In genomic region chrX:30885136-30885535, GRCh38 we compare ENCODE assay signal across 26 cellular contexts.
"Had no signal": no experiment of that assay in that cellular context is flagged by ENCODE, and none has a peak within 500 bp of the region (broad histone marks: within the 10 kb centered on the region; RNA-seq: fewer than 3 reads in every experiment).

No MANE protein-coding gene starts in this region.

- H3K36me3 ChIP-seq: brain microvascular endothelial cell, gastrocnemius medialis, neural progenitor cell, spleen, transverse colon, uterus had no signal

- H3K9ac ChIP-seq: neural progenitor cell, parathyroid adenoma had no signal

- H3K27ac ChIP-seq: brain microvascular endothelial cell, coronary artery, dorsolateral prefrontal cortex, gastrocnemius medialis, neural progenitor cell, parathyroid adenoma, spleen, transverse colon had no signal

- DNase-seq: activated CD4-positive, alpha-beta T cell treated with anti-CD3 and anti-CD28 coated beads, Interleukin-2, amount 50 U/mL, for 4 hours; activated CD8-positive, alpha-beta memory T cell treated with anti-CD3 and anti-CD28 coated beads for 24 hours; activated effector memory CD4-positive, alpha-beta T cell treated with anti-CD3 and anti-CD28 coated beads, Interleukin-2, amount 50 U/mL, for 16 hours; activated naive CD4-positive, alpha-beta T cell treated with anti-CD3 and anti-CD28 coated beads, Interleukin-2, amount 10 ng/mL, durations not matched to agents 7 days and 5 days; amniotic stem cell; brain microvascular endothelial cell; dorsolateral prefrontal cortex; effector memory CD4-positive, alpha-beta T cell; gastrocnemius medialis; glutamatergic neuron; left cardiac atrium; midbrain; naive thymus-derived CD4-positive, alpha-beta T cell; occipital lobe; right cardiac atrium; spleen; stimulated activated CD4-positive, alpha-beta T cell treated with anti-CD3 and anti-CD28 coated beads, Interleukin-2, amount 100 ng/mL, for 48 hours; stimulated activated naive CD4-positive, alpha-beta T cell treated with Interleukin-2 at 50 U/mL for 16 hours; T-helper 2 cell; transverse colon; uterus had no signal

- H3K27ac Mint-ChIP-seq: activated naive CD4-positive, alpha-beta T cell treated with anti-CD3 and anti-CD28 coated beads, Interleukin-2, amount 10 ng/mL, durations not matched to agents 7 days and 5 days; naive thymus-derived CD4-positive, alpha-beta T cell; neural progenitor cell; WTC11 had no signal

- FAIRE-seq: keratinocyte had no signal

- H3K36me3 Mint-ChIP-seq: neural progenitor cell, WTC11 had no signal

- H3K4me1 ChIP-seq: neural progenitor cell, parathyroid adenoma, uterus had no signal

- ATAC-seq: gastrocnemius medialis; left cardiac atrium; naive thymus-derived CD4-positive, alpha-beta T cell; right cardiac atrium; WTC11 had no signal

- H3K4me3 Mint-ChIP-seq: activated naive CD4-positive, alpha-beta T cell treated with anti-CD3 and anti-CD28 coated beads, Interleukin-2, amount 10 ng/mL, durations not matched to agents 7 days and 5 days; neural progenitor cell; WTC11 had no signal

- H3K9me3 ChIP-seq: gastrocnemius medialis, spleen, transverse colon, uterus had no signal

- H3K4me3 ChIP-seq: coronary artery, dorsolateral prefrontal cortex, gastrocnemius medialis, neural progenitor cell, spleen, transverse colon, uterus had no signal

- H3K27me3 Mint-ChIP-seq: activated naive CD4-positive, alpha-beta T cell treated with anti-CD3 and anti-CD28 coated beads, Interleukin-2, amount 10 ng/mL, durations not matched to agents 7 days and 5 days; naive thymus-derived CD4-positive, alpha-beta T cell had no signal

- H3K27me3 ChIP-seq: brain microvascular endothelial cell, gastrocnemius medialis, neural progenitor cell, spleen, transverse colon had no signal

- H2AFZ ChIP-seq: neural progenitor cell, parathyroid adenoma had no signal

- H3K4me2 ChIP-seq: neural progenitor cell had no signal

- H3K9me3 Mint-ChIP-seq: activated naive CD4-positive, alpha-beta T cell treated with anti-CD3 and anti-CD28 coated beads, Interleukin-2, amount 10 ng/mL, durations not matched to agents 7 days and 5 days; naive thymus-derived CD4-positive, alpha-beta T cell; neural progenitor cell; WTC11 had no signal
